19 cellular contexts compared by ENCODE assay signal in the genomic region with DNA sequence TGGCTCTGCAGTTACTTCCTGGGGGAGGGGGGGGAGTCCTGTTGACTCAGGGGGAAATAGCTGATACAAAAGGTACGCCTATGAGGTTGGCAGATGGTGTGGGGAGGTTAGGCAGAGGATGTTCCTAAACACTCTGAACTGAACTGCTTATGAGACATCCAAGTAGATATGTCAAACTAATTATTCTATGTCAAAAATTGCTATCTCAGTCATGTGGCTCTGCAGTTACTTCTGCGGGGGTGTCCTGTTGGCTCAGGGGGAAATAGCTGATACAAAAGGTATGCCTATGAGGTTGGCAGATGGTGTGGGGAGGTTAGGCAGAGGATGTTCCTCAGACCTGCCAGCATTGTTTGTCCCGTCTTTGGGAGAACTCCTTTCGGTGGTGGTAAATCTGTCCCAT. TPM values are rescaled to one million over a fixed set of nuclear protein-coding genes. Genes with fewer than 3 reads are reported as not detected.
DNase-seq lines count a peak whose midpoint lies in the region; ATAC-seq, FAIRE-seq and TF ChIP-seq lines count a peak whose summit lies in the region.
"Had no signal": no experiment of that assay in that cellular context is flagged by ENCODE, and none has a peak within 500 bp of the region (broad histone marks: within the 10 kb centered on the region; RNA-seq: fewer than 3 reads in every experiment).

No MANE protein-coding gene starts in this region.

- H3K4me1 Mint-ChIP-seq in progenitor cell of endocrine pancreas (ENCODE audit: low read depth) (peaks cover 18% of the 10 kb centered on the region), CD14-positive monocyte (no peaks in the 10 kb centered on the region)

- TF ChIP-seq CTCF in A549 (IDR thresholded peaks at IDR 0.05): no peak
- TF ChIP-seq CTCF in progenitor cell of endocrine pancreas (IDR thresholded peaks at IDR 0.05; ENCODE audit: unreplicated experiment): no peak
- TF ChIP-seq CTCF in CD14-positive monocyte (IDR thresholded peaks at IDR 0.05): no peak
- TF ChIP-seq CTCF in GM10266 (IDR thresholded peaks at IDR 0.05; ENCODE audit: control insufficient read depth, insufficient read depth, low read depth, missing control alignments): no peak

- H3K9me3 Mint-ChIP-seq in progenitor cell of endocrine pancreas (ENCODE audit: low read depth) (no peaks in the 10 kb centered on the region), CD14-positive monocyte (no peaks in the 10 kb centered on the region)
- H3K9me3 Mint-ChIP-seq: CD4-positive, CD25-positive, alpha-beta regulatory T cell had no signal

- POLR2A ChIA-PET in A549 (lab: Yijun Ruan, JAX): no interaction called here

- no peaks in the 10 kb centered on the region for H3K9me3 ChIP-seq in A549
- H3K9me3 ChIP-seq: MG63, SJCRH30 had no signal

- no peaks in the 10 kb centered on the region for H3K27me3 Mint-ChIP-seq in progenitor cell of endocrine pancreas
- H3K27me3 Mint-ChIP-seq in CD14-positive monocyte (ENCODE audit: low read depth in 3 of 3): no peaks in the 10 kb centered on the region

- H3K27me3 ChIP-seq in layer of hippocampus (ENCODE audit: control insufficient read depth, insufficient read depth, low read length): no peaks in the 10 kb centered on the region
- H3K27me3 ChIP-seq: MG63, SJCRH30 had no signal

- TF ChIP-seq EP300 in A549 (IDR thresholded peaks at IDR 0.05): no peak

- H3K27ac ChIP-seq in A549 (no peak overlapping the region), layer of hippocampus (ENCODE audit: low read depth, low read length) (peak overlapping the region; percentile 27)
- H3K27ac ChIP-seq: RWPE1, SJCRH30 had no signal

- TF ChIP-seq RAD21 in A549 (conservative IDR thresholded peaks at IDR 0.05 in 1 of 2, IDR thresholded peaks at IDR 0.05 in 1 of 2): no peak

- no peak overlapping the region for H3K4me3 ChIP-seq in A549
- H3K4me3 ChIP-seq: MG63, SJCRH30 had no signal

- H3K36me3 Mint-ChIP-seq in progenitor cell of endocrine pancreas (ENCODE audit: insufficient read depth) (peaks cover 15% of the 10 kb centered on the region), CD14-positive monocyte (peaks cover 53 to 59% of the 10 kb centered on the region in 2 donors)

- no peak for DNase-seq in A549 (ENCODE audit: low read depth in 1 of 2, low spot score in 1 of 2)
- peak; percentile 84 for DNase-seq in NCI-H69 (lab: John Stamatoyannopoulos, UW)
- no peak for DNase-seq in progenitor cell of endocrine pancreas (ENCODE audit: low spot score, unreplicated experiment)
- DNase-seq in CD14-positive monocyte (ENCODE audit: low spot score): no peak
- no peak for DNase-seq in T-helper 9 cell
- DNase-seq in GM10266 (ENCODE audit: extremely low spot score): no peak
- DNase-seq: AML-193; CD4-positive, CD25-positive, alpha-beta regulatory T cell; EL; Karpas-422; MG63; NCI-H1092; NCI-H226; NCI-H526 treated with DMSO at 0.1 percent for 48 hours; SJCRH30 had no signal

- FAIRE-seq in A549 (lab: Jason Lieb, UNC): peak; percentile 28
- FAIRE-seq: GM19239, H54 had no signal

- H3K4me3 Mint-ChIP-seq in progenitor cell of endocrine pancreas (ENCODE audit: low read depth) (no peak overlapping the region), CD14-positive monocyte (no peak overlapping the region)
- H3K4me3 Mint-ChIP-seq: CD4-positive, CD25-positive, alpha-beta regulatory T cell had no signal

- no peak for TF ChIP-seq POLR2A in A549 (IDR thresholded peaks at IDR 0.05; ENCODE audit: low read length)

- no peak for ATAC-seq in A549

- intact Hi-C loops in CD14-positive monocyte (cut with micrococcal nuclease): no loop called here

- H3K27ac Mint-ChIP-seq in progenitor cell of endocrine pancreas (peak overlapping the region; percentile 21), CD14-positive monocyte (peak overlapping the region in 2 of 7 donors; percentile 7 to 48)

- no peak overlapping the region for H3K4me2 ChIP-seq in A549

- 98% methylated on average over 4 of the region's 4 CpGs for WGBS in A549 (ENCODE audit: missing lambda C conversion rate)

- H3K4me1 ChIP-seq in A549: peaks cover 4% of the 10 kb centered on the region; the same call in 1 of the 3 replicates
- H3K4me1 ChIP-seq: SJCRH30 had no signal

- CTCF ChIA-PET in A549 (lab: Yijun Ruan, JAX): interaction anchor here (1.3 to 1.4 kb wide), 2 partner anchors 16 to 260 kb away, joined by 3 to 4 read pairs; no protein-coding TSS in a partner anchor

TF ChIP-seq in A549, 52 proteins besides CTCF, POLR2A, EP300 and RAD21:
- TF ChIP-seq ZC3H11A (IDR thresholded peaks at IDR 0.05) (no peak), CBX2 (IDR thresholded peaks at IDR 0.05; ENCODE audit: borderline replicate concordance, low read depth) (no peak), PHF8 (IDR thresholded peaks at IDR 0.05; ENCODE audit: borderline replicate concordance, low read depth) (no peak), RNF2 (IDR thresholded peaks at IDR 0.05; ENCODE audit: borderline replicate concordance, low read depth) (no peak), ZSCAN20 (CRISPR knock-in tag; IDR thresholded peaks at IDR 0.05) (no peak), NPAS2 (CRISPR knock-in tag; IDR thresholded peaks at IDR 0.05; ENCODE audit: borderline replicate concordance) (no peak), RARB (CRISPR knock-in tag; IDR thresholded peaks at IDR 0.05) (no peak), MAFK (IDR thresholded peaks at IDR 0.05; ENCODE audit: partially characterized antibody) (no peak), FOSB (CRISPR knock-in tag; IDR thresholded peaks at IDR 0.05) (no peak), JUN (IDR thresholded peaks at IDR 0.05) (no peak), GATA3 (IDR thresholded peaks at IDR 0.05; ENCODE audit: borderline replicate concordance) (no peak), TFCP2L1 (CRISPR knock-in tag; IDR thresholded peaks at IDR 0.05) (no peak), KDM5A (IDR thresholded peaks at IDR 0.05) (no peak), HEYL (CRISPR knock-in tag; IDR thresholded peaks at IDR 0.05) (no peak), BHLHE40 (IDR thresholded peaks at IDR 0.05; ENCODE audit: low read depth, low read length) (no peak), JUNB (IDR thresholded peaks at IDR 0.05) (no peak), HDAC2 (IDR thresholded peaks at IDR 0.05) (no peak), RFX5 (IDR thresholded peaks at IDR 0.05) (no peak)
- TF ChIP-seq, protein P1, sequence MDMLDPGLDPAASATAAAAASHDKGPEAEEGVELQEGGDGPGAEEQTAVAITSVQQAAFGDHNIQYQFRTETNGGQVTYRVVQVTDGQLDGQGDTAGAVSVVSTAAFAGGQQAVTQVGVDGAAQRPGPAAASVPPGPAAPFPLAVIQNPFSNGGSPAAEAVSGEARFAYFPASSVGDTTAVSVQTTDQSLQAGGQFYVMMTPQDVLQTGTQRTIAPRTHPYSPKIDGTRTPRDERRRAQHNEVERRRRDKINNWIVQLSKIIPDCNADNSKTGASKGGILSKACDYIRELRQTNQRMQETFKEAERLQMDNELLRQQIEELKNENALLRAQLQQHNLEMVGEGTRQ (IDR thresholded peaks at IDR 0.05): no peak
- TF ChIP-seq, protein P2, sequence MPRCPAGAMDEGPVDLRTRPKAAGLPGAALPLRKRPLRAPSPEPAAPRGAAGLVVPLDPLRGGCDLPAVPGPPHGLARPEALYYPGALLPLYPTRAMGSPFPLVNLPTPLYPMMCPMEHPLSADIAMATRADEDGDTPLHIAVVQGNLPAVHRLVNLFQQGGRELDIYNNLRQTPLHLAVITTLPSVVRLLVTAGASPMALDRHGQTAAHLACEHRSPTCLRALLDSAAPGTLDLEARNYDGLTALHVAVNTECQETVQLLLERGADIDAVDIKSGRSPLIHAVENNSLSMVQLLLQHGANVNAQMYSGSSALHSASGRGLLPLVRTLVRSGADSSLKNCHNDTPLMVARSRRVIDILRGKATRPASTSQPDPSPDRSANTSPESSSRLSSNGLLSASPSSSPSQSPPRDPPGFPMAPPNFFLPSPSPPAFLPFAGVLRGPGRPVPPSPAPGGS (IDR thresholded peaks at IDR 0.05): no peak

RNA-seq across cellular contexts. Expression of a gene that starts 5.1 kb away (rescaled TPM):
- 9.8 and 12.2 TPM in 2 replicates for polyA plus RNA-seq in A549 (2011; rRNA removed)
- 4.8 and 5.2 TPM in 2 replicates for polyA plus RNA-seq in A549 (2012; cell fraction: cytosol; rRNA removed)
- polyA plus RNA-seq in A549 (2012; cell fraction: nucleus; rRNA removed): 7.3 and 7.8 TPM in 2 replicates
- 7.8 to 8.0 TPM (median 8.0 TPM) in 3 replicates for polyA plus RNA-seq in A549 (2017; fragmentation: RNase III; extraction: RNeasy Plus Mini Kit Qiagen cat#74134 plus additional on column Dnase treatment)
- polyA minus RNA-seq in A549 (2011; rRNA and poly(A)+ RNA removed): 1.6 and 3.8 TPM in 2 replicates
- 11.9 and 14.6 TPM in 2 replicates for total RNA-seq in progenitor cell of endocrine pancreas
- polyA plus RNA-seq in CD14-positive monocyte: 1 to 10 TPM; 3.4 to 3.5 TPM
